Comparison of ENCODE assay signal across 10 cellular contexts in the genomic region with DNA sequence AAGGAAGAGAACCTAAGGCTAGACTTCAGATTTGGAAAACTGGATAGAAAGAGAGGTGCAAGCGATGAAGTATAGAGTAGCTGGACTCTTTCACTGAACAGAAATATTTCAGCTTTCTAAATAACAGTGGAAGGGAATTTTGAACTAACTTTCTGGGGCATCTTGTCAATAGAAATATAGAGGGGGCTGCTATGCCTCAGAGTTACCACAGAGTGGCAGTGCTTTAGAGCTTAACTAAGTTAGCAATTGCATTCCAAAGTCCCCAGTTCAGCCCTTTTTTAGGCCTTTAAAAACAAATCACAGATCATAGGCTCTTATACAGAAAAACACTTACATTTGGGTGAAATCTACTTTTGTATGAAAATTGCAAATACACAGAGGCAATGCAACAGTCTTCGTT.
DNase-seq lines count a peak whose midpoint lies in the region; ATAC-seq, FAIRE-seq and TF ChIP-seq lines count a peak whose summit lies in the region.
"Had no signal": no experiment of that assay in that cellular context is flagged by ENCODE, and none has a peak within 500 bp of the region (broad histone marks: within the 10 kb centered on the region; RNA-seq: fewer than 3 reads in every experiment).

No MANE protein-coding gene starts in this region.

- CTCF ChIA-PET in A549 (lab: Yijun Ruan, JAX) (interaction anchor here (0.7 to 1.4 kb wide), 3 partner anchors 132 to 563 kb away, joined by 3 to 4 read pairs (median 4); no protein-coding TSS in a partner anchor), HEK293T (lab: Yijun Ruan, JAX) (no interaction called here)
- CTCF ChIA-PET in activated CD4-positive, alpha-beta T cell treated with anti-CD3 and anti-CD28 coated beads, Interleukin-2, amount 10 ng/mL, durations not matched to agents 7 days and 5 days (lab: Charles Lee), result no interaction called here

- H3K36me3 ChIP-seq in iPS DF 6.9 (ENCODE audit: control insufficient read depth, insufficient read depth, low read length), result no peaks in the 10 kb centered on the region

- no peak for TF ChIP-seq EP300 in A549 (IDR thresholded peaks at IDR 0.05)

- H3K27me3 Mint-ChIP-seq in activated CD4-positive, alpha-beta T cell treated with anti-CD3 and anti-CD28 coated beads, Interleukin-2, amount 10 ng/mL, durations not matched to agents 7 days and 5 days, result no peaks in the 10 kb centered on the region

- DNase-seq in A549 (ENCODE audit: low read depth in 1 of 2, low spot score in 1 of 2) (peak in 1 of 2 experiments; percentile 14), SHP77 treated with DMSO at 0.1 percent for 48 hours (lab: John Stamatoyannopoulos, UW) (peak; percentile 3), iPS DF 6.9 (ENCODE audit: low read depth, low spot score) (peak; percentile 1), HEK293T (ENCODE audit: extremely low spot score) (no peak)
- DNase-seq in activated CD4-positive, alpha-beta T cell treated with anti-CD3 and anti-CD28 coated beads, Interleukin-2, amount 10 ng/mL, durations not matched to agents 7 days and 5 days, result no peak
- DNase-seq: NCI-H2107 had no signal

- no peak for FAIRE-seq in A549 (lab: Jason Lieb, UNC)

- H3K27ac Mint-ChIP-seq in activated CD4-positive, alpha-beta T cell treated with anti-CD3 and anti-CD28 coated beads, Interleukin-2, amount 10 ng/mL, durations not matched to agents 7 days and 5 days, result no peak overlapping the region

- POLR2A ChIA-PET in A549 (lab: Yijun Ruan, JAX), result no interaction called here
- POLR2A ChIA-PET in activated CD4-positive, alpha-beta T cell treated with anti-CD3 and anti-CD28 coated beads, Interleukin-2, amount 10 ng/mL, durations not matched to agents 7 days and 5 days (lab: Charles Lee), result no interaction called here
- POLR2A ChIA-PET in HEK293T (lab: Yijun Ruan, JAX), result no interaction called here

- H3K4me2 ChIP-seq in A549, result no peak overlapping the region

- H3K4me3 Mint-ChIP-seq in activated CD4-positive, alpha-beta T cell treated with anti-CD3 and anti-CD28 coated beads, Interleukin-2, amount 10 ng/mL, durations not matched to agents 7 days and 5 days, result no peak overlapping the region

- no peak overlapping the region for H3K27ac ChIP-seq in A549
- H3K27ac ChIP-seq in iPS DF 6.9 (ENCODE audit: low read length), result no peak overlapping the region
- H3K27ac ChIP-seq: epithelial cell of prostate had no signal

- H3K4me1 ChIP-seq in A549, result no peaks in the 10 kb centered on the region
- no peaks in the 10 kb centered on the region for H3K4me1 ChIP-seq in iPS DF 6.9 (ENCODE audit: control insufficient read depth, insufficient read depth, low read length)

- H3K4me3 ChIP-seq in A549 (no peak overlapping the region), iPS DF 6.9 (ENCODE audit: low read length) (no peak overlapping the region)

- TF ChIP-seq POLR2A in A549 (IDR thresholded peaks at IDR 0.05; ENCODE audit: low read length), result no peak

- H3K27me3 ChIP-seq in iPS DF 6.9 (ENCODE audit: control insufficient read depth, insufficient read depth, low read length), result no peaks in the 10 kb centered on the region

- H3K9me3 Mint-ChIP-seq in activated CD4-positive, alpha-beta T cell treated with anti-CD3 and anti-CD28 coated beads, Interleukin-2, amount 10 ng/mL, durations not matched to agents 7 days and 5 days, result no peaks in the 10 kb centered on the region

- H3K9me3 ChIP-seq in A549 (no peaks in the 10 kb centered on the region), iPS DF 6.9 (ENCODE audit: control insufficient read depth, insufficient read depth, low read length) (no peaks in the 10 kb centered on the region)

- peak in 1 of 2 experiments; percentile 26; a peak in 2 of 5 replicates for TF ChIP-seq RAD21 in A549 (conservative IDR thresholded peaks at IDR 0.05 in 1 of 2, IDR thresholded peaks at IDR 0.05 in 1 of 2)

- no peaks in the 10 kb centered on the region for H3K36me3 Mint-ChIP-seq in activated CD4-positive, alpha-beta T cell treated with anti-CD3 and anti-CD28 coated beads, Interleukin-2, amount 10 ng/mL, durations not matched to agents 7 days and 5 days (ENCODE audit: low read depth)

- H3K4me1 Mint-ChIP-seq in activated CD4-positive, alpha-beta T cell treated with anti-CD3 and anti-CD28 coated beads, Interleukin-2, amount 10 ng/mL, durations not matched to agents 7 days and 5 days, result no peaks in the 10 kb centered on the region

- no peak for ATAC-seq in A549
- peak; percentile 70 for ATAC-seq in GM18868 (IDR thresholded peaks at IDR 0.05; ENCODE audit: unreplicated experiment)
- ATAC-seq in HG03097 (IDR thresholded peaks at IDR 0.05; ENCODE audit: low FRiP score, unreplicated experiment), result no peak
- no peak for ATAC-seq in HG03135 (IDR thresholded peaks at IDR 0.05; ENCODE audit: unreplicated experiment)

- TF ChIP-seq CTCF in A549 (IDR thresholded peaks at IDR 0.05), result 0 out of 3 replicates have a peak, but pooled peaks have one; percentile 11

- WGBS in A549 (ENCODE audit: missing lambda C conversion rate), result 5% methylated on average over 2 of the region's 2 CpGs
- no CpG with 5 or more reads among the region's 2 CpGs for WGBS in iPS DF 6.9 (ENCODE audit: insufficient coverage, insufficient read length)

TF ChIP-seq in A549, 52 proteins besides CTCF, POLR2A, EP300 and RAD21 (continues in another document):
- TF ChIP-seq CBX8 (IDR thresholded peaks at IDR 0.05) (no peak), CBX2 (IDR thresholded peaks at IDR 0.05; ENCODE audit: borderline replicate concordance, low read depth) (no peak), GATA3 (IDR thresholded peaks at IDR 0.05; ENCODE audit: borderline replicate concordance) (no peak), ESRRA (IDR thresholded peaks at IDR 0.05; ENCODE audit: borderline replicate concordance, low read length) (no peak), RARB (CRISPR knock-in tag; IDR thresholded peaks at IDR 0.05) (no peak), ZFP36 (IDR thresholded peaks at IDR 0.05; ENCODE audit: borderline replicate concordance, partially characterized antibody) (no peak)
- TF ChIP-seq, protein P1, sequence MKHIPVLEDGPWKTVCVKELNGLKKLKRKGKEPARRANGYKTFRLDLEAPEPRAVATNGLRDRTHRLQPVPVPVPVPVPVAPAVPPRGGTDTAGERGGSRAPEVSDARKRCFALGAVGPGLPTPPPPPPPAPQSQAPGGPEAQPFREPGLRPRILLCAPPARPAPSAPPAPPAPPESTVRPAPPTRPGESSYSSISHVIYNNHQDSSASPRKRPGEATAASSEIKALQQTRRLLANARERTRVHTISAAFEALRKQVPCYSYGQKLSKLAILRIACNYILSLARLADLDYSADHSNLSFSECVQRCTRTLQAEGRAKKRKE (CRISPR knock-in tag; IDR thresholded peaks at IDR 0.05; ENCODE audit: low read depth), result no peak
- TF ChIP-seq, protein P2, sequence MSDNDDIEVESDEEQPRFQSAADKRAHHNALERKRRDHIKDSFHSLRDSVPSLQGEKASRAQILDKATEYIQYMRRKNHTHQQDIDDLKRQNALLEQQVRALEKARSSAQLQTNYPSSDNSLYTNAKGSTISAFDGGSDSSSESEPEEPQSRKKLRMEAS (IDR thresholded peaks at IDR 0.05), result no peak
- TF ChIP-seq, protein P3, sequence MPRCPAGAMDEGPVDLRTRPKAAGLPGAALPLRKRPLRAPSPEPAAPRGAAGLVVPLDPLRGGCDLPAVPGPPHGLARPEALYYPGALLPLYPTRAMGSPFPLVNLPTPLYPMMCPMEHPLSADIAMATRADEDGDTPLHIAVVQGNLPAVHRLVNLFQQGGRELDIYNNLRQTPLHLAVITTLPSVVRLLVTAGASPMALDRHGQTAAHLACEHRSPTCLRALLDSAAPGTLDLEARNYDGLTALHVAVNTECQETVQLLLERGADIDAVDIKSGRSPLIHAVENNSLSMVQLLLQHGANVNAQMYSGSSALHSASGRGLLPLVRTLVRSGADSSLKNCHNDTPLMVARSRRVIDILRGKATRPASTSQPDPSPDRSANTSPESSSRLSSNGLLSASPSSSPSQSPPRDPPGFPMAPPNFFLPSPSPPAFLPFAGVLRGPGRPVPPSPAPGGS (IDR thresholded peaks at IDR 0.05), result no peak

TF ChIP-seq in HEK293T, 16 proteins besides CTCF, POLR2A, EP300 and RAD21:
- no peak for TF ChIP-seq FOXK2 (IDR thresholded peaks at IDR 0.05)
- no peak for TF ChIP-seq LEF1 (IDR thresholded peaks at IDR 0.05; ENCODE audit: borderline replicate concordance)

Comparison
In these comparisons a context has a peak if more than half of its experiments do, and no peak if none do; other contexts are left out.
1. DNase-seq: peak in SHP77 treated with DMSO at 0.1 percent for 48 hours (single experiment) and iPS DF 6.9 (single experiment); none in activated CD4-positive, alpha-beta T cell treated with anti-CD3 and anti-CD28 coated beads, Interleukin-2, amount 10 ng/mL, durations not matched to agents 7 days and 5 days (single experiment) and HEK293T (single experiment).